Comparison of ENCODE assay signal across 2 cellular contexts in genomic region chr3:9690451-9691450, GRCh38.
A peak's percentile ranks its signal among the peaks of the same experiment; 100 is the strongest.
TF ChIP-seq lines count a peak whose summit lies in the region.

No MANE protein-coding gene starts in this region.

TF ChIP-seq in GM12878, 131 proteins besides CTCF, POLR2A, EP300 and RAD21 (continues in another document):
- TF ChIP-seq CREM (IDR thresholded peaks at IDR 0.05; ENCODE audit: low read depth) (no peak), ZBED1 (IDR thresholded peaks at IDR 0.05; ENCODE audit: borderline replicate concordance) (no peak), YBX1 (IDR thresholded peaks at IDR 0.05) (no peak), ETV6 (conservative IDR thresholded peaks at IDR 0.05 in 1 of 2, IDR thresholded peaks at IDR 0.05 in 1 of 2; ENCODE audit: borderline replicate concordance in 1 of 2, low read depth in 1 of 2) (no peak), PML (IDR thresholded peaks at IDR 0.05; ENCODE audit: low read length) (no peak), ZZZ3 (IDR thresholded peaks at IDR 0.05; ENCODE audit: control insufficient read depth, insufficient read length, low read depth) (no peak), RFX5 (IDR thresholded peaks at IDR 0.05; ENCODE audit: low read depth, low read length) (no peak), RCOR1 (conservative IDR thresholded peaks at IDR 0.05; ENCODE audit: low read depth, low read length) (no peak), MEF2B (IDR thresholded peaks at IDR 0.05; ENCODE audit: partially characterized antibody, poor library complexity, severe bottlenecking) (peak; percentile 94), PKNOX1 (IDR thresholded peaks at IDR 0.05) (no peak), EED (IDR thresholded peaks at IDR 0.05; ENCODE audit: low read depth) (no peak), NKRF (conservative IDR thresholded peaks at IDR 0.05) (no peak), IKZF2 (IDR thresholded peaks at IDR 0.05) (no peak), YY1 (IDR thresholded peaks at IDR 0.05; ENCODE audit: low read depth, low read length) (no peak), SREBF2 (IDR thresholded peaks at IDR 0.05; ENCODE audit: low read length) (no peak), TCF7 (IDR thresholded peaks at IDR 0.05; ENCODE audit: borderline replicate concordance) (no peak), CEBPB (IDR thresholded peaks at IDR 0.05; ENCODE audit: borderline replicate concordance in 1 of 2, low read depth in 2 of 2, low read length in 2 of 2) (no peak), IRF4 (IDR thresholded peaks at IDR 0.05; ENCODE audit: low read depth, low read length) (no peak), PAX5 (IDR thresholded peaks at IDR 0.05; ENCODE audit: borderline replicate concordance, low read depth, low read length) (peak; percentile 94), NFYA (IDR thresholded peaks at IDR 0.05; ENCODE audit: borderline replicate concordance, low read depth, low read length) (no peak), JUNB (IDR thresholded peaks at IDR 0.05) (no peak), BCL11A (IDR thresholded peaks at IDR 0.05; ENCODE audit: low read depth, low read length) (0 out of 2 replicates have a peak, but pooled peaks have one; percentile 9), KLF5 (IDR thresholded peaks at IDR 0.05; ENCODE audit: partially characterized antibody) (no peak), POLR2AphosphoS5 (IDR thresholded peaks at IDR 0.05; ENCODE audit: low read length) (no peak), HDAC2 (IDR thresholded peaks at IDR 0.05) (no peak), SKIL (IDR thresholded peaks at IDR 0.05; ENCODE audit: low read depth, poor library complexity, severe bottlenecking) (peak; percentile 52), SMAD1 (IDR thresholded peaks at IDR 0.05; ENCODE audit: low read depth, partially characterized antibody) (no peak), ESRRA (IDR thresholded peaks at IDR 0.05; ENCODE audit: low read length) (no peak)
- TF ChIP-seq, protein P1, sequence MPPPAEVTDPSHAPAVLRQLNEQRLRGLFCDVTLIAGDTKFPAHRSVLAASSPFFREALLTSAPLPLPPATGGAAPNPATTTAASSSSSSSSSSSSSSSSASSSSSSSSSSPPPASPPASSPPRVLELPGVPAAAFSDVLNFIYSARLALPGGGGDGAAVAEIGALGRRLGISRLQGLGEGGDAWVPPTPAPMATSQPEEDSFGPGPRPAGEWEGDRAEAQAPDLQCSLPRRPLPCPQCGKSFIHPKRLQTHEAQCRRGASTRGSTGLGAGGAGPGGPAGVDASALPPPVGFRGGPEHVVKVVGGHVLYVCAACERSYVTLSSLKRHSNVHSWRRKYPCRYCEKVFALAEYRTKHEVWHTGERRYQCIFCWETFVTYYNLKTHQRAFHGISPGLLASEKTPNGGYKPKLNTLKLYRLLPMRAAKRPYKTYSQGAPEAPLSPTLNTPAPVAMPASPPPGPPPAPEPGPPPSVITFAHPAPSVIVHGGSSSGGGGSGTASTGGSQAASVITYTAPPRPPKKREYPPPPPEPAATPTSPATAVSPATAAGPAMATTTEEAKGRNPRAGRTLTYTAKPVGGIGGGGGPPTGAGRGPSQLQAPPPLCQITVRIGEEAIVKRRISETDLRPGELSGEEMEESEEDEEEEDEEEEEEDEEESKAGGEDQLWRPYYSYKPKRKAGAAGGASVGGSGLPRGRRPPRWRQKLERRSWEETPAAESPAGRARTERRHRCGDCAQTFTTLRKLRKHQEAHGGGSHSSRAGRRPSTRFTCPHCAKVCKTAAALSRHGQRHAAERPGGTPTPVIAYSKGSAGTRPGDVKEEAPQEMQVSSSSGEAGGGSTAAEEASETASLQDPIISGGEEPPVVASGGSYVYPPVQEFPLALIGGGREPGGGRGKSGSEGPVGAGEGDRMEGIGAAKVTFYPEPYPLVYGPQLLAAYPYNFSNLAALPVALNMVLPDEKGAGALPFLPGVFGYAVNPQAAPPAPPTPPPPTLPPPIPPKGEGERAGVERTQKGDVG (CRISPR knock-in tag; IDR thresholded peaks at IDR 0.05): no peak

TF ChIP-seq in WTC11, 78 proteins besides CTCF, POLR2A, EP300 and RAD21:
- TF ChIP-seq ZNF671 (CRISPR knock-in tag; IDR thresholded peaks at IDR 0.05) (no peak), SMAD3 (CRISPR knock-in tag; IDR thresholded peaks at IDR 0.05; ENCODE audit: borderline replicate concordance) (no peak), NFYB (CRISPR knock-in tag; conservative IDR thresholded peaks at IDR 0.05; ENCODE audit: low read depth) (no peak), NFE2L1 (CRISPR knock-in tag; IDR thresholded peaks at IDR 0.05) (no peak), JUN (CRISPR knock-in tag; IDR thresholded peaks at IDR 0.05) (no peak), CDX4 (CRISPR knock-in tag; IDR thresholded peaks at IDR 0.05; ENCODE audit: borderline replicate concordance) (no peak), KAT7 (CRISPR knock-in tag; IDR thresholded peaks at IDR 0.05; ENCODE audit: borderline replicate concordance) (no peak), IRF2 (CRISPR knock-in tag; IDR thresholded peaks at IDR 0.05; ENCODE audit: borderline replicate concordance, low read depth) (no peak), ZNF232 (CRISPR knock-in tag; IDR thresholded peaks at IDR 0.05) (no peak), CREM (CRISPR knock-in tag; IDR thresholded peaks at IDR 0.05) (no peak), MAX (CRISPR knock-in tag; IDR thresholded peaks at IDR 0.05) (no peak), PRDM15 (CRISPR knock-in tag; IDR thresholded peaks at IDR 0.05) (no peak), HMGA2 (CRISPR knock-in tag; IDR thresholded peaks at IDR 0.05) (no peak), NR1H2 (CRISPR knock-in tag; IDR thresholded peaks at IDR 0.05) (no peak), SOX15 (CRISPR knock-in tag; IDR thresholded peaks at IDR 0.05) (no peak), TEAD1 (CRISPR knock-in tag; IDR thresholded peaks at IDR 0.05) (no peak)
- TF ChIP-seq, protein P2, sequence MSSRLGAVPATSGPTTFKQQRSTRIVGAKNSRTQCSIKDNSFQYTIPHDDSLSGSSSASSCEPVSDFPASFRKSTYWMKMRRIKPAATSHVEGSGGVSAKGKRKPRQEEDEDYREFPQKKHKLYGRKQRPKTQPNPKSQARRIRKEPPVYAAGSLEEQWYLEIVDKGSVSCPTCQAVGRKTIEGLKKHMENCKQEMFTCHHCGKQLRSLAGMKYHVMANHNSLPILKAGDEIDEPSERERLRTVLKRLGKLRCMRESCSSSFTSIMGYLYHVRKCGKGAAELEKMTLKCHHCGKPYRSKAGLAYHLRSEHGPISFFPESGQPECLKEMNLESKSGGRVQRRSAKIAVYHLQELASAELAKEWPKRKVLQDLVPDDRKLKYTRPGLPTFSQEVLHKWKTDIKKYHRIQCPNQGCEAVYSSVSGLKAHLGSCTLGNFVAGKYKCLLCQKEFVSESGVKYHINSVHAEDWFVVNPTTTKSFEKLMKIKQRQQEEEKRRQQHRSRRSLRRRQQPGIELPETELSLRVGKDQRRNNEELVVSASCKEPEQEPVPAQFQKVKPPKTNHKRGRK (CRISPR knock-in tag; IDR thresholded peaks at IDR 0.05; ENCODE audit: borderline replicate concordance): no peak
- TF ChIP-seq, protein P3, sequence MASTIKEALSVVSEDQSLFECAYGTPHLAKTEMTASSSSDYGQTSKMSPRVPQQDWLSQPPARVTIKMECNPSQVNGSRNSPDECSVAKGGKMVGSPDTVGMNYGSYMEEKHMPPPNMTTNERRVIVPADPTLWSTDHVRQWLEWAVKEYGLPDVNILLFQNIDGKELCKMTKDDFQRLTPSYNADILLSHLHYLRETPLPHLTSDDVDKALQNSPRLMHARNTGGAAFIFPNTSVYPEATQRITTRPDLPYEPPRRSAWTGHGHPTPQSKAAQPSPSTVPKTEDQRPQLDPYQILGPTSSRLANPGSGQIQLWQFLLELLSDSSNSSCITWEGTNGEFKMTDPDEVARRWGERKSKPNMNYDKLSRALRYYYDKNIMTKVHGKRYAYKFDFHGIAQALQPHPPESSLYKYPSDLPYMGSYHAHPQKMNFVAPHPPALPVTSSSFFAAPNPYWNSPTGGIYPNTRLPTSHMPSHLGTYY (CRISPR knock-in tag; IDR thresholded peaks at IDR 0.05): no peak
- TF ChIP-seq, protein P4, sequence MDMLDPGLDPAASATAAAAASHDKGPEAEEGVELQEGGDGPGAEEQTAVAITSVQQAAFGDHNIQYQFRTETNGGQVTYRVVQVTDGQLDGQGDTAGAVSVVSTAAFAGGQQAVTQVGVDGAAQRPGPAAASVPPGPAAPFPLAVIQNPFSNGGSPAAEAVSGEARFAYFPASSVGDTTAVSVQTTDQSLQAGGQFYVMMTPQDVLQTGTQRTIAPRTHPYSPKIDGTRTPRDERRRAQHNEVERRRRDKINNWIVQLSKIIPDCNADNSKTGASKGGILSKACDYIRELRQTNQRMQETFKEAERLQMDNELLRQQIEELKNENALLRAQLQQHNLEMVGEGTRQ (CRISPR knock-in tag; IDR thresholded peaks at IDR 0.05): no peak
- TF ChIP-seq, protein P5, sequence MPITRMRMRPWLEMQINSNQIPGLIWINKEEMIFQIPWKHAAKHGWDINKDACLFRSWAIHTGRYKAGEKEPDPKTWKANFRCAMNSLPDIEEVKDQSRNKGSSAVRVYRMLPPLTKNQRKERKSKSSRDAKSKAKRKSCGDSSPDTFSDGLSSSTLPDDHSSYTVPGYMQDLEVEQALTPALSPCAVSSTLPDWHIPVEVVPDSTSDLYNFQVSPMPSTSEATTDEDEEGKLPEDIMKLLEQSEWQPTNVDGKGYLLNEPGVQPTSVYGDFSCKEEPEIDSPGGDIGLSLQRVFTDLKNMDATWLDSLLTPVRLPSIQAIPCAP (CRISPR knock-in tag; IDR thresholded peaks at IDR 0.05): no peak
